ENCODE assay signal across 9 cellular contexts in genomic region chr19:19627716-19628498, GRCh38. TPM values are rescaled to one million over a fixed set of nuclear protein-coding genes. Genes with fewer than 3 reads are reported as not detected.
A peak's percentile ranks its signal among the peaks of the same experiment; 100 is the strongest.
DNase-seq lines count a peak whose midpoint lies in the region; ATAC-seq and TF ChIP-seq lines count a peak whose summit lies in the region.
"Had no signal": no experiment of that assay in that cellular context is flagged by ENCODE, and none has a peak within 500 bp of the region (broad histone marks: within the 10 kb centered on the region; RNA-seq: fewer than 3 reads in every experiment).

Gene LPAR2, minus strand, starts transcription at chr19:19628220. Its CDS starts 945 bp downstream, at chr19:19627275.

- peak within 1 kb of the TSS; percentile 44 to 63 for H3K4me3 ChIP-seq in body of pancreas

- peak in 2 of 3 donors; percentile 46 to 64 for TF ChIP-seq POLR2A in body of pancreas (IDR thresholded peaks at IDR 0.05)

- peaks cover 19% of the 10 kb centered on the region for H3K4me1 ChIP-seq in body of pancreas

- intact Hi-C loops in body of pancreas (cut with DNase I) (no loop called here), left colon (cut with DNase I, micrococcal nuclease) (no loop called here)

- peak in 1 of 7 experiments; percentile 8 for TF ChIP-seq CTCF in body of pancreas (IDR thresholded peaks at IDR 0.05)

- peak; percentile 60 for ATAC-seq in HG03442 (IDR thresholded peaks at IDR 0.05; ENCODE audit: unreplicated experiment)
- peak; percentile 82 for ATAC-seq in body of pancreas
- peak; percentile 88 for ATAC-seq in left colon
- no peak for ATAC-seq in HG03097 (IDR thresholded peaks at IDR 0.05; ENCODE audit: low FRiP score, unreplicated experiment)

- no peaks in the 10 kb centered on the region for H3K9me3 ChIP-seq in body of pancreas

- DNase-seq in NCI-H2107 (lab: John Stamatoyannopoulos, UW) = peak; percentile 35
- DNase-seq in NCI-H2107 treated with DMSO at 0.1 percent for 48 hours (lab: John Stamatoyannopoulos, UW; ENCODE audit: unreplicated experiment) = no peak
- DNase-seq in T-helper 2 cell = peak; percentile 51 to 81 (median 75)
- DNase-seq in body of pancreas = peak; percentile 73 to 87 (median 76)
- DNase-seq in left colon = peak; percentile 74 to 83
- DNase-seq in stimulated activated CD8-positive, alpha-beta memory T cell treated with anti-CD3 and anti-CD28 coated beads, Interleukin-12 subunit alpha, Interleukin-12 subunit beta, amount 100 ng/mL, for 1 hour (ENCODE audit: low read depth) = peak; percentile 57
- DNase-seq: DND-41 had no signal

- peak within 1 kb of the TSS; percentile 84 to 93 (median 90) for H3K27ac ChIP-seq in body of pancreas

- no peaks in the 10 kb centered on the region for H3K27me3 ChIP-seq in body of pancreas

- no peaks in the 10 kb centered on the region for H3K36me3 ChIP-seq in body of pancreas (replicated peaks in 1 of 2; ENCODE audit: insufficient read depth in 1 of 2, low read depth in 2 of 2)

- 0% methylated on average over 20 to 39 of the region's 84 CpGs for WGBS in body of pancreas, 2 donors

RNA-seq across cellular contexts. Expression of gene LPAR2, which starts in this region (rescaled TPM):
- total RNA-seq in body of pancreas (10 to 100 TPM; 14.3 to 20.8 TPM), left colon (10 to 100 TPM; 18.4 to 20.9 TPM)
